In the genomic region with DNA sequence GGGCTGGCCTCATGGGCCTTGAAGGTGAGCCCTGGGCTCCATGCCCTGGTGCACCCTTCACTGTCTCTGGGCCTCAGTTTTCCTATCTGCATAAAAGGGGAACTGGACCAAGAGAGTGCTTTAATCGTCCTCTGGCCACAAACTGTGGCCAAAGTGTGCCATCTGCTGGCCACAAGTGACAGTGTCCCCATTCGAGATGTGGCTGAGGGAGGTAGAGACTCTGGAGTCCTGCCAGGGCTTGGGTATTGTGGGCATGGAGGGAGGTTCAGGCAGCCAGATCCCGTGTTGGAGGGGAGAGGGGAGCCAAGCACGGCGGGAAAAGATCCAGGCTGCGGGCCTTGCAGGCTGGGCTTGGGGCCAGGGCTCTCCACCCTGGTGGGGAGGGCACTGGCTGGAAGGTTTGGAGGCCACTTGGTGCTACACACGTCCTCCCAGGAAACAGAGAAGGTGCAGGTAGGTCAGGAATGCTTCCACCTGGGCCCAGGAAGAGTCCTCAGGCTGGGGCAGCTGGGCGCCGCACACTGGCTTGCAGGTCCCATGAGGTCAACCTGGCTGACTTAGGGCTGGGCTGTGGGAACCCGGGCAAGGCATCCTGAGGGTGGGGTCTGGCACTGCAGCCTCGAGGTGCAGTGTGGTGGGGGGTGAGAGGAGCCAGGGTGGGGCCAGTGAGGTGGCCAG, we compare ENCODE assay signal across 9 cellular contexts. TPM values are rescaled to one million over a fixed set of nuclear protein-coding genes. Genes with fewer than 3 reads are reported as not detected.
DNase-seq lines count a peak whose midpoint lies in the region; FAIRE-seq and TF ChIP-seq lines count a peak whose summit lies in the region.
"Had no signal": no experiment of that assay in that cellular context is flagged by ENCODE, and none has a peak within 500 bp of the region (broad histone marks: within the 10 kb centered on the region; RNA-seq: fewer than 3 reads in every experiment).

No MANE protein-coding gene starts in this region.

- H3K27ac ChIP-seq in keratinocyte (ENCODE audit: control insufficient read depth, insufficient read depth, low read length) (no peak overlapping the region), testis (no peak overlapping the region)
- H3K27ac ChIP-seq in CD4-positive, alpha-beta memory T cell (ENCODE audit: low read depth, low read length) = no peak overlapping the region

- H3K27me3 Mint-ChIP-seq in CD4-positive, alpha-beta memory T cell = peaks cover 37% of the 10 kb centered on the region in 2 donors

- peaks cover 0 to 6% of the 10 kb centered on the region in 2 donors for H3K36me3 Mint-ChIP-seq in CD4-positive, alpha-beta memory T cell

- no peak for TF ChIP-seq POLR2A in testis (IDR thresholded peaks at IDR 0.05)

- intact Hi-C loops in testis (cut with DNase I; ENCODE audit: low total_unique reads) = no loop called here
- intact Hi-C loops in CD4-positive, alpha-beta memory T cell (cut with micrococcal nuclease) = no loop called here

- 32 to 50% methylated on average over 11 of the region's 11 CpGs for WGBS in testis, 2 donors

- no peak overlapping the region for H3K4me2 ChIP-seq in keratinocyte (ENCODE audit: control insufficient read depth, extremely low read depth, insufficient read depth, low read depth, low read length)

- H3K4me3 ChIP-seq in keratinocyte (ENCODE audit: control insufficient read depth in 2 of 3, extremely low read depth in 1 of 3, insufficient read depth in 2 of 3, low read depth in 1 of 3, low read length in 3 of 3) = no peak overlapping the region
- H3K4me3 ChIP-seq in testis = no peak overlapping the region
- no peak overlapping the region for H3K4me3 ChIP-seq in CD4-positive, alpha-beta memory T cell (ENCODE audit: low read length in 2 of 2)

- H3K4me1 Mint-ChIP-seq in CD4-positive, alpha-beta memory T cell = peaks cover 0 to 4% (median 0%) of the 10 kb centered on the region in 4 donors

- no peaks in the 10 kb centered on the region for H3K79me2 ChIP-seq in keratinocyte (ENCODE audit: control insufficient read depth, insufficient read depth, low read length)

- peaks cover 29% of the 10 kb centered on the region for H3K27me3 ChIP-seq in keratinocyte (ENCODE audit: control insufficient read depth, extremely low read depth, insufficient read depth, low read length)
- H3K27me3 ChIP-seq in testis = no peaks in the 10 kb centered on the region
- peaks cover 13% of the 10 kb centered on the region for H3K27me3 ChIP-seq in CD4-positive, alpha-beta memory T cell (ENCODE audit: insufficient read depth, low read length)

- peak; percentile 29 for DNase-seq in stimulated activated CD4-positive, alpha-beta T cell treated with anti-CD3 and anti-CD28 coated beads, Interleukin-15, amount 100 ng/mL, for 24 hours
- DNase-seq in stimulated activated CD4-positive, alpha-beta T cell treated with anti-CD3 and anti-CD28 coated beads, Interleukin-4, amount 100 ng/mL, for 24 hours = no peak
- DNase-seq in NCI-H2171 treated with DMSO at 0.1 percent for 48 hours (lab: John Stamatoyannopoulos, UW) (peak; percentile 65), amniotic epithelial cell (ENCODE audit: low read depth) (peak; percentile 9), keratinocyte (ENCODE audit: low read depth, low spot score) (no peak), testis (peak; percentile 49)
- DNase-seq in CD4-positive, alpha-beta memory T cell = no peak
- no peak for DNase-seq in activated T-cell treated with anti-CD3 and anti-CD28 coated beads, Interleukin-2, amount 50 U/mL, for 1 hour

- peaks cover 2 to 33% (median 25%) of the 10 kb centered on the region in 8 donors for H3K9me3 Mint-ChIP-seq in CD4-positive, alpha-beta memory T cell

- H3K4me1 ChIP-seq in keratinocyte (ENCODE audit: control insufficient read depth, extremely low read depth, insufficient read depth, low read length) (no peaks in the 10 kb centered on the region), testis (no peaks in the 10 kb centered on the region)
- H3K4me1 ChIP-seq in CD4-positive, alpha-beta memory T cell (ENCODE audit: insufficient read depth, low read length) = no peaks in the 10 kb centered on the region

- no peaks in the 10 kb centered on the region for H3K9me1 ChIP-seq in keratinocyte (ENCODE audit: control insufficient read depth, extremely low read depth, insufficient read depth, low read length)

- no peaks in the 10 kb centered on the region for H3K36me3 ChIP-seq in keratinocyte (ENCODE audit: control insufficient read depth in 2 of 2, extremely low read depth in 1 of 2, insufficient read depth in 2 of 2, low read length in 2 of 2)
- H3K36me3 ChIP-seq in testis (ENCODE audit: low read depth, missing control alignments) = no peaks in the 10 kb centered on the region
- no peaks in the 10 kb centered on the region for H3K36me3 ChIP-seq in CD4-positive, alpha-beta memory T cell (ENCODE audit: insufficient read depth, low read length)

- no peak overlapping the region for H3K4me3 Mint-ChIP-seq in CD4-positive, alpha-beta memory T cell

- POLR2A ChIA-PET in CD4-positive, alpha-beta memory T cell (lab: Charles Lee; ENCODE audit: partially characterized antibody) = no interaction called here

- H2AFZ ChIP-seq in keratinocyte (ENCODE audit: control insufficient read depth, low read length) = no peak overlapping the region

- H4K20me1 ChIP-seq in keratinocyte (ENCODE audit: control insufficient read depth, extremely low read depth, insufficient read depth, low read length) = no peaks in the 10 kb centered on the region

- no peak overlapping the region for H3K27ac Mint-ChIP-seq in CD4-positive, alpha-beta memory T cell

- H3K9ac ChIP-seq in keratinocyte (ENCODE audit: control insufficient read depth, extremely low read depth, insufficient read depth, low read length) = no peak overlapping the region

- FAIRE-seq in keratinocyte (lab: Jason Lieb, UNC) = peak; percentile 74
- FAIRE-seq: GM18507 had no signal

- TF ChIP-seq CTCF in keratinocyte (optimal IDR thresholded peaks at IDR 0.05 in 1 of 3, IDR thresholded peaks at IDR 0.05 in 1 of 3, conservative IDR thresholded peaks at IDR 0.05 in 1 of 3; ENCODE audit: extremely low read depth in 1 of 3, insufficient read depth in 2 of 3, low read length in 3 of 3) (peak; percentile 76 to 93 (median 85)), testis (IDR thresholded peaks at IDR 0.05) (peak; percentile 18 to 40 (median 28))

- CTCF ChIA-PET in CD4-positive, alpha-beta memory T cell (lab: Charles Lee; ENCODE audit: partially characterized antibody) = interaction anchor here (1.1 to 1.9 kb wide), 2 partner anchors 53 to 268 kb away, joined by 3 to 5 read pairs; no protein-coding TSS in a partner anchor

- H3K9me3 ChIP-seq in keratinocyte (ENCODE audit: control insufficient read depth, low read depth, low read length) = peaks cover 2% of the 10 kb centered on the region
- H3K9me3 ChIP-seq in testis = no peaks in the 10 kb centered on the region
- no peaks in the 10 kb centered on the region for H3K9me3 ChIP-seq in CD4-positive, alpha-beta memory T cell (ENCODE audit: control insufficient read depth in 1 of 2, low read length in 2 of 2)

- dilution Hi-C loops in keratinocyte (cut with MboI; ENCODE audit: extremely low pct_ligation_motif_present, low sequenced_read_pairs) = loop anchor here (25.0 kb wide), 1 partner anchor 94 kb away; no protein-coding TSS in a partner anchor

RNA-seq across cellular contexts. Expression of gene KIF26A, which starts 7.3 kb away (rescaled TPM):
- polyA plus RNA-seq in keratinocyte = 0.07 to 0.08 TPM (median 0.07 TPM) in 3 replicates
- 0.72 TPM for polyA plus RNA-seq in keratinocyte (2011; ENCODE audit: low read depth)
- 0.02 and 0.09 TPM in 2 replicates for polyA plus RNA-seq in keratinocyte (2011; cell fraction: cytosol; rRNA removed)
- 0.17 and 0.20 TPM in 2 replicates for polyA plus RNA-seq in keratinocyte (2011; cell fraction: nucleus; rRNA removed)
- polyA plus RNA-seq in keratinocyte (2012; ENCODE audit: low replicate concordance) = 0.21 and 1.8 TPM in 2 replicates
- 0.03 to 0.16 TPM (median 0.06 TPM) in 3 replicates for polyA minus RNA-seq in keratinocyte
- polyA minus RNA-seq in keratinocyte (2011; cell fraction: cytosol; rRNA and poly(A)+ RNA removed) = 1.3 TPM
- polyA minus RNA-seq in keratinocyte (2011; cell fraction: nucleus; rRNA and poly(A)+ RNA removed) = 0.31 and 0.74 TPM in 2 replicates
- total RNA-seq in testis = 10 to 100 TPM; 18.3 to 21.2 TPM
- 5.6 TPM for polyA plus RNA-seq in testis (ENCODE audit: insufficient read depth, low read depth, low replicate concordance)
- under 1 TPM; 0.22 to 0.23 TPM for total RNA-seq in CD4-positive, alpha-beta memory T cell
- polyA plus RNA-seq in CD4-positive, alpha-beta memory T cell = under 1 TPM in 1 of 2 donors, not detected in 1; 0.05 TPM

RNA-seq across cellular contexts. Expression of gene ASPG, which starts 45.6 kb away (rescaled TPM):
- 0.02 to 0.40 TPM (median 0.10 TPM) in 3 replicates for polyA plus RNA-seq in keratinocyte
- polyA plus RNA-seq in keratinocyte (2011; ENCODE audit: low read depth) = not detected
- 0.04 TPM in 1 of 2 replicates, not detected in the other for polyA plus RNA-seq in keratinocyte (2011; cell fraction: cytosol; rRNA removed)
- 0.06 and 0.12 TPM in 2 replicates for polyA plus RNA-seq in keratinocyte (2011; cell fraction: nucleus; rRNA removed)
- polyA plus RNA-seq in keratinocyte (2012; ENCODE audit: low replicate concordance) = 1.4 TPM in 1 of 2 replicates, not detected in the other
- not detected in 3 replicates for polyA minus RNA-seq in keratinocyte
- not detected for polyA minus RNA-seq in keratinocyte (2011; cell fraction: cytosol; rRNA and poly(A)+ RNA removed)
- polyA minus RNA-seq in keratinocyte (2011; cell fraction: nucleus; rRNA and poly(A)+ RNA removed) = 0.11 TPM in 1 of 2 replicates, not detected in the other
- 1 to 10 TPM; 2.7 to 3.7 TPM for total RNA-seq in testis
- 3.3 TPM for polyA plus RNA-seq in testis (ENCODE audit: insufficient read depth, low read depth, low replicate concordance)
- total RNA-seq in CD4-positive, alpha-beta memory T cell = not detected
- not detected for polyA plus RNA-seq in CD4-positive, alpha-beta memory T cell

Comparison
In these comparisons a context has a peak if more than half of its experiments do, and no peak if none do; other contexts are left out.
1. DNase-seq: peak in stimulated activated CD4-positive, alpha-beta T cell treated with anti-CD3 and anti-CD28 coated beads, Interleukin-15, amount 100 ng/mL, for 24 hours (single experiment), NCI-H2171 treated with DMSO at 0.1 percent for 48 hours (single experiment), amniotic epithelial cell (single experiment) and testis (single experiment); none in stimulated activated CD4-positive, alpha-beta T cell treated with anti-CD3 and anti-CD28 coated beads, Interleukin-4, amount 100 ng/mL, for 24 hours (single experiment), keratinocyte (single experiment), CD4-positive, alpha-beta memory T cell (0 of 5) and activated T-cell treated with anti-CD3 and anti-CD28 coated beads, Interleukin-2, amount 50 U/mL, for 1 hour (single experiment).